9 cellular contexts compared by ENCODE assay signal in the genomic region with DNA sequence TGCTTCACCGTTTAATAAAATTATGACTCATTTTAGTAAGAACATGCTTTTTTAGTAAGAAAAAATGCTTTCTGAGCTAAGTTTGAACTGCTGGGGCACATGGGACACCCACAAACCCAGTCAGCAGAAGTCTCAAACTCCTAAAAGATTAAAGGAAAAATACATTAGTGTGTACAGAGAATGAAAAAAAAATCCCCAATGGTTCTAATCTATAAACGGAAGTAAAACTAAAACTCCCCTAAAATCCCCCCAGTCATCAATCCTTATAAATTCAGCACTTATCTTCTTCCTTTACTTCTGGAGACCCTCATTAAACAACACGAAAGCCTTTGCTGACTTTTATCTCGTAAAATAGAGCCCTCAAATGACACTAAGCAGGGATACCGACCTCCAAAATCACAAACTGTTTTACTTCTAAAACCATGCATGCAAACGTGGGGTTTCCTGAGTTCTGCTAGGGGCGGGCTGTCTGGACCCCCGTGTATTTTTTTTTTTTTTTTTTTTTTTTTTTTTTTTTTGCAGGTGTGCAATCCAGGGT. TPM values are rescaled to one million over a fixed set of nuclear protein-coding genes. Genes with fewer than 3 reads are reported as not detected.
DNase-seq lines count a peak whose midpoint lies in the region; ATAC-seq, FAIRE-seq and TF ChIP-seq lines count a peak whose summit lies in the region.
"Had no signal": no experiment of that assay in that cellular context is flagged by ENCODE, and none has a peak within 500 bp of the region (broad histone marks: within the 10 kb centered on the region; RNA-seq: fewer than 3 reads in every experiment).

No MANE protein-coding gene starts in this region.

- H3K4me1 ChIP-seq in mammary epithelial cell (ENCODE audit: insufficient read depth, low read length) (peaks cover 23% of the 10 kb centered on the region), hepatocyte (ENCODE audit: insufficient read depth) (peaks cover 18% of the 10 kb centered on the region), tibial artery (peaks cover 0 to 37% (median 28%) of the 10 kb centered on the region in 4 donors)

- CTCF ChIA-PET in MCF 10A (lab: Yijun Ruan, JAX): no interaction called here
- CTCF ChIA-PET in mammary epithelial cell (lab: Charles Lee; ENCODE audit: low non-redundant PET): no interaction called here

- H3K79me2 ChIP-seq in mammary epithelial cell (ENCODE audit: insufficient read depth, low read length) (no peaks in the 10 kb centered on the region), hepatocyte (no peaks in the 10 kb centered on the region)

- in situ Hi-C loops in mammary epithelial cell (cut with MboI; ENCODE audit: low sequenced_read_pairs in 2 of 2): no loop called here

- no peak overlapping the region for H3K9ac ChIP-seq in mammary epithelial cell (ENCODE audit: insufficient read depth, low read length)

- H3K9me3 Mint-ChIP-seq in MCF 10A (ENCODE audit: unreplicated experiment): no peaks in the 10 kb centered on the region

- WGBS in mammary epithelial cell (ENCODE audit: low coverage, missing lambda C conversion rate): 37% methylated on average over 7 of the region's 8 CpGs
- 14% methylated on average over 8 of the region's 8 CpGs for WGBS in hepatocyte (ENCODE audit: low lambda C conversion rate, missing lambda C conversion rate)

- peaks cover 10% of the 10 kb centered on the region for H3K4me1 Mint-ChIP-seq in MCF 10A (ENCODE audit: insufficient read depth, unreplicated experiment)
- H3K4me1 Mint-ChIP-seq in T-helper 17 cell: peaks cover 21% of the 10 kb centered on the region

- POLR2A ChIA-PET in MCF 10A (lab: Yijun Ruan, JAX): no interaction called here

- FAIRE-seq in RCC 7860 (lab: Jason Lieb, UNC): no peak

- no peaks in the 10 kb centered on the region for H3K9me2 ChIP-seq in hepatocyte (replicated peaks; ENCODE audit: insufficient read depth)

- peaks cover 6% of the 10 kb centered on the region for H3K36me3 Mint-ChIP-seq in MCF 10A (ENCODE audit: insufficient read depth, unreplicated experiment)
- no peaks in the 10 kb centered on the region for H3K36me3 Mint-ChIP-seq in T-helper 17 cell (ENCODE audit: low read depth)

- H2AFZ ChIP-seq in mammary epithelial cell (ENCODE audit: low read depth, low read length) (no peak overlapping the region), hepatocyte (no peak overlapping the region)

- no peak for DNase-seq in MCF 10A (ENCODE audit: unreplicated experiment)
- no peak for DNase-seq in mammary epithelial cell
- DNase-seq in T-helper 17 cell: no peak
- no peak for DNase-seq in hepatocyte (ENCODE audit: low spot score)
- DNase-seq in tibial artery: no peak
- DNase-seq in RCC 7860 (ENCODE audit: low spot score): no peak
- no peak for DNase-seq in NK-92 treated with Interleukin-12 subunit alpha and Interleukin-12 subunit beta, amount 100 ng/mL, for 24 hours (lab: John Stamatoyannopoulos, UW)
- no peak for DNase-seq in NCI-H1930 (lab: John Stamatoyannopoulos, UW)

- H3K27ac Mint-ChIP-seq in MCF 10A (ENCODE audit: low read depth, unreplicated experiment) (no peak overlapping the region), T-helper 17 cell (peak overlapping the region; percentile 39)

- H3K27ac ChIP-seq in mammary epithelial cell (ENCODE audit: insufficient read depth, low read depth, low read length) (no peak overlapping the region), hepatocyte (no peak overlapping the region), tibial artery (no peak overlapping the region)
- H3K27ac ChIP-seq: neutrophil had no signal

- H3K27me3 ChIP-seq in mammary epithelial cell (ENCODE audit: insufficient read depth, low read length) (peaks cover 5% of the 10 kb centered on the region), hepatocyte (peaks cover 27% of the 10 kb centered on the region), tibial artery (peaks cover 0 to 12% of the 10 kb centered on the region in 2 donors)
- H3K27me3 ChIP-seq: neutrophil had no signal

- H3K4me3 ChIP-seq in mammary epithelial cell (replicated peaks in 1 of 3; ENCODE audit: insufficient read depth in 1 of 3, low read depth in 2 of 3, low read length in 3 of 3) (no peak overlapping the region), hepatocyte (no peak overlapping the region), tibial artery (peak overlapping the region; percentile 56 to 71)

- intact Hi-C loops in MCF 10A (cut with micrococcal nuclease) (no loop called here), mammary epithelial cell (cut with micrococcal nuclease) (no loop called here), tibial artery (cut with DNase I; ENCODE audit: low total_unique reads) (no loop called here)

- H3K36me3 ChIP-seq in mammary epithelial cell (ENCODE audit: insufficient read depth, low read length): no peaks in the 10 kb centered on the region
- no peaks in the 10 kb centered on the region for H3K36me3 ChIP-seq in hepatocyte (replicated peaks; ENCODE audit: insufficient read depth, low read depth)
- H3K36me3 ChIP-seq in tibial artery: no peaks in the 10 kb centered on the region
- H3K36me3 ChIP-seq: neutrophil had no signal

- BruUV-seq in MCF 10A (replicated peaks; lab: Mats Ljungman, UMichigan): no TSS peak
- BruUV-seq in mammary epithelial cell (replicated peaks; lab: Mats Ljungman, UMichigan): no TSS peak

- TF ChIP-seq CTCF in MCF 10A (IDR thresholded peaks at IDR 0.05; ENCODE audit: unreplicated experiment) (no peak), mammary epithelial cell (conservative IDR thresholded peaks at IDR 0.05 in 1 of 2, IDR thresholded peaks at IDR 0.05 in 1 of 2; ENCODE audit: extremely low read depth in 1 of 2, insufficient read depth in 1 of 2, low read depth in 1 of 2, low read length in 2 of 2) (no peak), hepatocyte (IDR thresholded peaks at IDR 0.05; ENCODE audit: poor library complexity) (no peak), tibial artery (IDR thresholded peaks at IDR 0.05) (no peak)

- H3K27me3 Mint-ChIP-seq in MCF 10A (ENCODE audit: insufficient read depth, unreplicated experiment) (no peaks in the 10 kb centered on the region), T-helper 17 cell (no peaks in the 10 kb centered on the region)

- no peak overlapping the region for H3K4me2 ChIP-seq in mammary epithelial cell (ENCODE audit: insufficient read depth, low read depth, low read length)
- peak overlapping the region; percentile 99 for H3K4me2 ChIP-seq in hepatocyte

- ATAC-seq in T-helper 17 cell: no peak

- H3K9me3 ChIP-seq in mammary epithelial cell (replicated peaks; ENCODE audit: insufficient read depth, low read length): no peaks in the 10 kb centered on the region
- no peaks in the 10 kb centered on the region for H3K9me3 ChIP-seq in T-helper 17 cell (ENCODE audit: control insufficient read depth, low read length, poor library complexity, severe bottlenecking)
- H3K9me3 ChIP-seq in hepatocyte (ENCODE audit: low read depth): no peaks in the 10 kb centered on the region
- no peaks in the 10 kb centered on the region for H3K9me3 ChIP-seq in tibial artery
- H3K9me3 ChIP-seq: neutrophil had no signal

- H4K20me1 ChIP-seq in mammary epithelial cell (ENCODE audit: insufficient read depth, low read length): no peaks in the 10 kb centered on the region
- H4K20me1 ChIP-seq in hepatocyte (ENCODE audit: insufficient read depth, poor library complexity, severe bottlenecking): no peaks in the 10 kb centered on the region

- dilution Hi-C loops in mammary epithelial cell (cut with HindIII; ENCODE audit: low sequenced_read_pairs): no loop called here

- H3K4me3 Mint-ChIP-seq in MCF 10A (ENCODE audit: unreplicated experiment) (peak overlapping the region; percentile 69), T-helper 17 cell (peak overlapping the region; percentile 86)

RNA-seq across cellular contexts. Expression of a gene that starts 1.1 kb away (rescaled TPM):
- total RNA-seq in MCF 10A (2022): not detected in 2 replicates
- under 1 TPM; 0.17 to 0.40 TPM for total RNA-seq in mammary epithelial cell
- polyA plus RNA-seq in mammary epithelial cell: 0.18 TPM
- polyA minus RNA-seq in mammary epithelial cell: not detected
- 1 to 10 TPM; 1.3 to 3.7 TPM for total RNA-seq in T-helper 17 cell
- 0.17 and 0.48 TPM in 2 replicates for total RNA-seq in hepatocyte
- polyA plus RNA-seq in hepatocyte: 0.36 and 0.56 TPM in 2 replicates

Comparison
In these comparisons a context has a peak if more than half of its experiments do, and no peak if none do; other contexts are left out.
1. H3K4me3 ChIP-seq: peak in tibial artery (2 of 2); none in mammary epithelial cell (0 of 3) and hepatocyte (single experiment).